ENCODE assay signal across 22 cellular contexts in the genomic region with DNA sequence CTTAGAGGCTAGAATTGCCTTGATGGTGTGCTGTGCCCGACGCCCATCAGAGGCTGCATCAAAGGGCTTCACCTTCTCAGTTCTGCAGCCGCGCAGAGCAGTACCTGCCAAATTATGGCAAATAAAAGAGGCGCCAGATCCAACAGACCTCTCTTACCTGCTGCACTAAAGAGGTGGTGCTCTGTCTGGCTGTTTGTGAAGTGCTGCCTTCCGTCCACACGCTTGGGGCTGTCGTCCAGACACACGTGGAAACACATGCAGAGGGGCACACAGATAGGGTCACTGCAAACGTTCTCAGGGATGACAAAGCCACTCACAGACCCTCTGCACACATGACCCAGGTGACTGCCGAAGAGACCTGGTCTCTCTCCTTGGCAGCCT.
"Had no signal": no experiment of that assay in that cellular context is flagged by ENCODE, and none has a peak within 500 bp of the region (broad histone marks: within the 10 kb centered on the region; RNA-seq: fewer than 3 reads in every experiment).

No MANE protein-coding gene starts in this region.

- H3K4me1 Mint-ChIP-seq: memory B cell; nephron progenitor cell; stimulated activated memory B cell treated with anti-CD40 and anti-IgM and Interleukin-4, amounts not matched to agents 10 μg/mL and 1 μg/mL and 100 μg/mL, for 72 hours had no signal

- H3K9me3 Mint-ChIP-seq: activated naive CD8-positive, alpha-beta T cell treated with anti-CD3 and anti-CD28 coated beads for 36 hours; activated T-cell treated with anti-CD3 and anti-CD28 coated beads, Interleukin-2, amount 50 U/mL, for 24 hours; effector memory CD8-positive, alpha-beta T cell; memory B cell; nephron progenitor cell; stimulated activated memory B cell treated with anti-CD40 and anti-IgM and Interleukin-4, amounts not matched to agents 10 μg/mL and 1 μg/mL and 100 μg/mL, for 72 hours had no signal

- H3K27me3 Mint-ChIP-seq: effector memory CD8-positive, alpha-beta T cell had no signal

- ATAC-seq: effector memory CD8-positive, alpha-beta T cell; gastrocnemius medialis; left colon; sciatic nerve; stimulated activated memory B cell treated with anti-CD40 and anti-IgM and Interleukin-4, amounts not matched to agents 10 μg/mL and 1 μg/mL and 100 μg/mL, for 72 hours had no signal

- H3K27ac Mint-ChIP-seq: activated naive CD8-positive, alpha-beta T cell treated with anti-CD3 and anti-CD28 coated beads for 36 hours; activated T-cell treated with anti-CD3 and anti-CD28 coated beads, Interleukin-2, amount 50 U/mL, for 24 hours; effector memory CD8-positive, alpha-beta T cell; memory B cell; nephron progenitor cell; stimulated activated memory B cell treated with anti-CD40 and anti-IgM and Interleukin-4, amounts not matched to agents 10 μg/mL and 1 μg/mL and 100 μg/mL, for 72 hours had no signal

- H3K4me3 Mint-ChIP-seq: activated naive CD8-positive, alpha-beta T cell treated with anti-CD3 and anti-CD28 coated beads for 36 hours; activated T-cell treated with anti-CD3 and anti-CD28 coated beads, Interleukin-2, amount 50 U/mL, for 24 hours; effector memory CD8-positive, alpha-beta T cell; memory B cell; nephron progenitor cell; stimulated activated memory B cell treated with anti-CD40 and anti-IgM and Interleukin-4, amounts not matched to agents 10 μg/mL and 1 μg/mL and 100 μg/mL, for 72 hours had no signal

- DNase-seq: activated CD4-positive, alpha-beta T cell treated with anti-CD3 and anti-CD28 coated beads for 1 hour; activated CD4-positive, alpha-beta T cell treated with anti-CD3 and anti-CD28 coated beads, Interleukin-2, amount 50 U/mL, for 4 hours; activated CD8-positive, alpha-beta memory T cell treated with anti-CD3 and anti-CD28 coated beads for 24 hours; activated CD8-positive, alpha-beta memory T cell treated with anti-CD3 and anti-CD28 coated beads, Interleukin-2, amount 50 U/mL, for 4 hours; activated naive CD4-positive, alpha-beta T cell treated with Interleukin-2 at 50 U/mL for 16 hours; activated naive CD8-positive, alpha-beta T cell treated with anti-CD3 and anti-CD28 coated beads for 36 hours; activated T-cell treated with anti-CD3 and anti-CD28 coated beads, Interleukin-2, amount 50 U/mL, for 24 hours; colonic mucosa; dorsolateral prefrontal cortex; effector memory CD8-positive, alpha-beta T cell; esophagus squamous epithelium; gastrocnemius medialis; left colon; nephron progenitor cell; occipital lobe; posterior cingulate gyrus; small intestine; stimulated activated CD4-positive, alpha-beta T cell treated with anti-CD3 and anti-CD28 coated beads, Interleukin-15, amount 100 ng/mL, for 24 hours; transverse colon had no signal

- H3K36me3 Mint-ChIP-seq: activated naive CD8-positive, alpha-beta T cell treated with anti-CD3 and anti-CD28 coated beads for 36 hours; memory B cell; stimulated activated memory B cell treated with anti-CD40 and anti-IgM and Interleukin-4, amounts not matched to agents 10 μg/mL and 1 μg/mL and 100 μg/mL, for 72 hours had no signal
